ENCODE assay signal across 8 cellular contexts in genomic region chr9:122158202-122158601, GRCh38. TPM values are rescaled to one million over a fixed set of nuclear protein-coding genes. Genes with fewer than 3 reads are reported as not detected.
A peak's percentile ranks its signal among the peaks of the same experiment; 100 is the strongest.
DNase-seq lines count a peak whose midpoint lies in the region; ATAC-seq, FAIRE-seq and TF ChIP-seq lines count a peak whose summit lies in the region.

No MANE protein-coding gene starts in this region.

- peak overlapping the region; percentile 4 to 96 for H3K4me3 Mint-ChIP-seq in effector memory CD8-positive, alpha-beta T cell
- peak overlapping the region; percentile 44 for H3K4me3 Mint-ChIP-seq in neural progenitor cell

- H3K79me2 ChIP-seq in Loucy (ENCODE audit: insufficient read depth, low read length) (peaks cover 39% of the 10 kb centered on the region), neural progenitor cell (ENCODE audit: low read depth) (peaks cover 47% of the 10 kb centered on the region)

- H3F3A ChIP-seq in Loucy (ENCODE audit: low read depth) (no peaks in the 10 kb centered on the region), neural progenitor cell (ENCODE audit: low read depth) (no peaks in the 10 kb centered on the region)

- H3K9me3 ChIP-seq in Loucy (ENCODE audit: insufficient read depth, low read depth, low read length) (0 out of 2 replicates have a peak, but pooled peaks cover 5% of the 10 kb centered on the region), neural progenitor cell (ENCODE audit: low read depth) (no peaks in the 10 kb centered on the region)

- no peaks in the 10 kb centered on the region for H3K27me3 ChIP-seq in Loucy (ENCODE audit: insufficient read depth, low read length, poor library complexity, severe bottlenecking)
- H3K27me3 ChIP-seq in neural progenitor cell, result peaks cover 15% of the 10 kb centered on the region

- H3K4me3 ChIP-seq in Loucy (ENCODE audit: low read length, poor library complexity, severe bottlenecking), result peak overlapping the region; percentile 84
- H3K4me3 ChIP-seq in neural progenitor cell, result no peak overlapping the region

- FAIRE-seq in GM18507 (lab: Jason Lieb, UNC), result peak; percentile 72

- no peak for ATAC-seq in effector memory CD8-positive, alpha-beta T cell (replicated peaks)
- no peak for ATAC-seq in GM19397 (IDR thresholded peaks at IDR 0.05; ENCODE audit: unreplicated experiment)

- H3K9me3 Mint-ChIP-seq in effector memory CD8-positive, alpha-beta T cell, result no peaks in the 10 kb centered on the region
- H3K9me3 Mint-ChIP-seq in neural progenitor cell, result peaks cover 8% of the 10 kb centered on the region

- H4K20me1 ChIP-seq in Loucy (ENCODE audit: insufficient read depth, low read length, poor library complexity, severe bottlenecking) (peaks cover 11% of the 10 kb centered on the region), neural progenitor cell (ENCODE audit: low read depth) (peaks cover 31% of the 10 kb centered on the region)

- H3K27ac Mint-ChIP-seq in effector memory CD8-positive, alpha-beta T cell, result peak overlapping the region in 1 of 2 donors; percentile 9
- no peak overlapping the region for H3K27ac Mint-ChIP-seq in neural progenitor cell

- H3K4me2 ChIP-seq in Loucy (ENCODE audit: low read depth, low read length, poor library complexity, severe bottlenecking) (peak overlapping the region; percentile 80), neural progenitor cell (peak overlapping the region; percentile 89)

- H3K9me2 ChIP-seq in Loucy (replicated peaks; ENCODE audit: low read depth, low read length), result no peaks in the 10 kb centered on the region

- H3K36me3 ChIP-seq in Loucy (ENCODE audit: insufficient read depth, low read length) (no peaks in the 10 kb centered on the region), neural progenitor cell (no peaks in the 10 kb centered on the region)

- H3K27ac ChIP-seq in VCaP (no peak overlapping the region), neural progenitor cell (no peak overlapping the region)

- TF ChIP-seq CTCF in AG09319 (IDR thresholded peaks at IDR 0.05; ENCODE audit: low read depth, low read length) (peak; percentile 44), Loucy (conservative IDR thresholded peaks at IDR 0.05; ENCODE audit: low read length) (peak; percentile 84), VCaP (conservative IDR thresholded peaks at IDR 0.05) (peak; percentile 70), neural progenitor cell (IDR thresholded peaks at IDR 0.05) (peak; percentile 61)

- H2AFZ ChIP-seq in Loucy (ENCODE audit: low read length), result no peak overlapping the region
- no peak overlapping the region for H2AFZ ChIP-seq in neural progenitor cell (replicated peaks)

- H3K27me3 Mint-ChIP-seq in effector memory CD8-positive, alpha-beta T cell, result peaks cover 18 to 21% of the 10 kb centered on the region in 2 donors
- peaks cover 9% of the 10 kb centered on the region for H3K27me3 Mint-ChIP-seq in neural progenitor cell (ENCODE audit: insufficient read depth, low read depth)

- no peak overlapping the region for H3K9ac ChIP-seq in Loucy (ENCODE audit: low read depth, low read length, poor library complexity, severe bottlenecking)
- H3K9ac ChIP-seq in neural progenitor cell, result no peak overlapping the region

- peaks cover 32 to 49% of the 10 kb centered on the region in 2 donors for H3K4me1 Mint-ChIP-seq in effector memory CD8-positive, alpha-beta T cell (ENCODE audit: low read depth in 2 of 2)
- H3K4me1 Mint-ChIP-seq in neural progenitor cell, result peaks cover 17% of the 10 kb centered on the region

- H3K4me1 ChIP-seq in Loucy (ENCODE audit: insufficient read depth, low read length, poor library complexity, severe bottlenecking), result peaks cover 31% of the 10 kb centered on the region
- no peaks in the 10 kb centered on the region for H3K4me1 ChIP-seq in neural progenitor cell

- no peak for DNase-seq in AG09319 (ENCODE audit: extremely low read depth, low read depth)
- DNase-seq in GM18507 (ENCODE audit: extremely low spot score, insufficient read length, low read depth), result peak; percentile 15
- DNase-seq in effector memory CD8-positive, alpha-beta T cell, result peak in 2 of 3 experiments; percentile 4 to 14
- DNase-seq in neural progenitor cell (ENCODE audit: low spot score), result peak; percentile 55
- no peak for DNase-seq in epidermal melanocyte (ENCODE audit: insufficient read length, low spot score)

- peaks cover 7% of the 10 kb centered on the region for H3K36me3 Mint-ChIP-seq in effector memory CD8-positive, alpha-beta T cell (ENCODE audit: insufficient read depth)
- no peaks in the 10 kb centered on the region for H3K36me3 Mint-ChIP-seq in neural progenitor cell

RNA-seq across cellular contexts. Expression of gene NDUFA8, which starts 1.4 kb away (rescaled TPM):
- 33.6 and 49.6 TPM in 2 replicates for total RNA-seq in neural progenitor cell (ENCODE audit: low replicate concordance)

RNA-seq across cellular contexts. Expression of gene MORN5, which starts 1.5 kb away (rescaled TPM):
- total RNA-seq in neural progenitor cell (ENCODE audit: low replicate concordance), result 1.7 and 3.7 TPM in 2 replicates

Comparison
In these comparisons a context has a peak if more than half of its experiments do, and no peak if none do; other contexts are left out.
1. DNase-seq: peak in GM18507 (single experiment), effector memory CD8-positive, alpha-beta T cell (2 of 3) and neural progenitor cell (single experiment); none in AG09319 (single experiment) and epidermal melanocyte (single experiment).
2. Peak in every context shown above with its lines, with median percentiles within 50 percentile points of each other: CTCF ChIP-seq.